ENCODE assay signal across 14 cellular contexts in the genomic region with DNA sequence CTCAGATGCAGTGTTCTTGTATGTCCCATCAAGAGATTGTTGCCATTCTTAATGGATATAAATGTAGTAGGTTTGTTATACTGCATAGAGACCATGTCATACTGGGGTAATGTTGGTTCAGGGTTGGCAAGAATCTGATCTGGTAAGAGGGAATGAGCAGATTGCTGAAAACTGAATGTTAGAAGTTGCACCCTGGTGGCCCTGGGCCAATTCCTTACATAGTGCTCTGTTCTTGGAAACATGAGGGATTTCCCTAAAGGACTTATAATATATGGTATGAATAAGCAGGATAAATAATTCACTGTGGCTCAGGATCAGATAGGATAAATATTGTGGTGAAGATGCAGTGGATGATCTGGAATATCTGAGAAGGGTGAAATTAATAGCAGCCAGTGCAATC.
DNase-seq lines count a peak whose midpoint lies in the region; ATAC-seq and TF ChIP-seq lines count a peak whose summit lies in the region.
"Had no signal": no experiment of that assay in that cellular context is flagged by ENCODE, and none has a peak within 500 bp of the region (broad histone marks: within the 10 kb centered on the region; RNA-seq: fewer than 3 reads in every experiment).

No MANE protein-coding gene starts in this region.

- H3K27me3 ChIP-seq in heart left ventricle, result no peaks in the 10 kb centered on the region
- no peaks in the 10 kb centered on the region for H3K27me3 ChIP-seq in heart right ventricle
- no peaks in the 10 kb centered on the region for H3K27me3 ChIP-seq in neutrophil
- H3K27me3 ChIP-seq in upper lobe of right lung, result no peaks in the 10 kb centered on the region
- H3K27me3 ChIP-seq: BLaER1 had no signal

- H3K36me3 ChIP-seq in heart left ventricle (no peaks in the 10 kb centered on the region), heart right ventricle (no peaks in the 10 kb centered on the region), neutrophil (peaks cover 14% of the 10 kb centered on the region), upper lobe of right lung (no peaks in the 10 kb centered on the region)

- TF ChIP-seq CTCF in heart left ventricle (IDR thresholded peaks at IDR 0.05) (no peak), heart right ventricle (IDR thresholded peaks at IDR 0.05) (no peak), neutrophil (IDR thresholded peaks at IDR 0.05) (no peak), upper lobe of right lung (IDR thresholded peaks at IDR 0.05) (no peak)

- H3K9me3 ChIP-seq in heart left ventricle (no peaks in the 10 kb centered on the region), heart right ventricle (no peaks in the 10 kb centered on the region), neutrophil (no peaks in the 10 kb centered on the region), upper lobe of right lung (no peaks in the 10 kb centered on the region)
- H3K9me3 ChIP-seq: BLaER1 had no signal

- H3K4me3 ChIP-seq in heart left ventricle (no peak overlapping the region), heart right ventricle (no peak overlapping the region), neutrophil (ENCODE audit: low read depth in 1 of 2, low read length in 1 of 2) (no peak overlapping the region), upper lobe of right lung (no peak overlapping the region)
- H3K4me3 ChIP-seq: BLaER1, GM12878 had no signal

- ATAC-seq in heart left ventricle (no peak), heart right ventricle (no peak), upper lobe of right lung (no peak)
- ATAC-seq: GM12878 had no signal

- DNase-seq in heart left ventricle, result no peak
- DNase-seq in heart right ventricle, result no peak
- DNase-seq in caudate nucleus (lab: John Stamatoyannopoulos, UW), result no peak
- DNase-seq in upper lobe of right lung, result no peak
- DNase-seq in RPMI8226, result no peak
- DNase-seq in SW 1271 (lab: John Stamatoyannopoulos, UW), result no peak
- DNase-seq: CD4-positive, CD25-positive, alpha-beta regulatory T cell; DMS79; GOT3; H9 had no signal

- H3K27ac ChIP-seq in heart left ventricle, result peak overlapping the region in 8 of 12 donors; percentile 20 to 81 (median 53)
- peak overlapping the region in 4 of 10 donors; percentile 14 to 74 (median 68) for H3K27ac ChIP-seq in heart right ventricle
- peak overlapping the region; percentile 14 for H3K27ac ChIP-seq in caudate nucleus (ENCODE audit: low read depth, low read length)
- H3K27ac ChIP-seq in neutrophil, result peak overlapping the region; percentile 39
- peak overlapping the region; percentile 38 for H3K27ac ChIP-seq in upper lobe of right lung
- H3K27ac ChIP-seq: 22Rv1, BLaER1 had no signal

- intact Hi-C loops in heart left ventricle (cut with DNase I) (loop anchor here in 1 of 10 donors (5.0 kb wide), 1 partner anchor 72 kb away; the partner anchor contains the start of genes ANKS1A and TAF11), heart right ventricle (cut with DNase I) (loop anchor here in 4 of 10 donors (5.0 kb wide), 3 partner anchors 57 to 72 kb away; partner anchors contain the start of genes ANKS1A (in 2 of the 4) and TAF11 (in 2 of the 4)), upper lobe of right lung (cut with DNase I) (no loop called here)

- H3K4me1 ChIP-seq in heart left ventricle (peaks cover 0 to 84% (median 55%) of the 10 kb centered on the region in 12 donors), heart right ventricle (peaks cover 3 to 90% (median 70%) of the 10 kb centered on the region in 9 donors), neutrophil (ENCODE audit: control insufficient read depth in 1 of 2, insufficient read depth in 1 of 2, low read depth in 1 of 2, low read length in 1 of 2) (peaks cover 0 to 10% of the 10 kb centered on the region in 2 experiments), upper lobe of right lung (peaks cover 44% of the 10 kb centered on the region)

- TF ChIP-seq POLR2A in heart left ventricle (IDR thresholded peaks at IDR 0.05), result no peak
